In genomic region chr15:45025627-45026026, GRCh38 we compare ENCODE assay signal across 1 cellular context.
A peak's percentile ranks its signal among the peaks of the same experiment; 100 is the strongest.
TF ChIP-seq lines count a peak whose summit lies in the region.
"Not testable (repeated sequence)": the region's sequence is repeated elsewhere in the genome, so short reads cannot be mapped to it uniquely, and the experiment has no call there.

No MANE protein-coding gene starts in this region.

TF ChIP-seq in HepG2, 621 proteins besides CTCF, POLR2A, EP300 and RAD21:
- TF ChIP-seq PHF21A (CRISPR knock-in tag; IDR thresholded peaks at IDR 0.05) (0 out of 2 replicates have a peak, but pooled peaks have one; percentile 20), ZNF644 (CRISPR knock-in tag; IDR thresholded peaks at IDR 0.05; ENCODE audit: low read depth) (0 out of 2 replicates have a peak, but pooled peaks have one; percentile 13), ZNF121 (CRISPR knock-in tag; IDR thresholded peaks at IDR 0.05) (peak; percentile 95), ZNF263 (CRISPR knock-in tag; IDR thresholded peaks at IDR 0.05) (peak; percentile 96), ZSCAN25 (CRISPR knock-in tag; IDR thresholded peaks at IDR 0.05) (0 out of 2 replicates have a peak, but pooled peaks have one; percentile 19), GATAD2A (CRISPR knock-in tag; IDR thresholded peaks at IDR 0.05) (peak; percentile 49; the same call in 1 of the 2 replicates), SALL1 (CRISPR knock-in tag; IDR thresholded peaks at IDR 0.05) (peak; percentile 36; the same call in 1 of the 2 replicates), CEBPG (CRISPR knock-in tag; IDR thresholded peaks at IDR 0.05) (peak; percentile 59), TEAD3 (CRISPR knock-in tag; optimal IDR thresholded peaks at IDR 0.05; ENCODE audit: borderline replicate concordance) (peak; percentile 10), ZMYM4 (CRISPR knock-in tag; IDR thresholded peaks at IDR 0.05) (peak; percentile 45; the same call in 1 of the 2 replicates), YEATS4 (CRISPR knock-in tag; IDR thresholded peaks at IDR 0.05; ENCODE audit: borderline replicate concordance) (0 out of 2 replicates have a peak, but pooled peaks have one; percentile 35), SAP130 (CRISPR knock-in tag; IDR thresholded peaks at IDR 0.05; ENCODE audit: low read depth) (peak; percentile 22; the same call in 1 of the 2 replicates), CEBPB (IDR thresholded peaks at IDR 0.05; ENCODE audit: borderline replicate concordance, low read depth, low read length) (peak; percentile 61; the same call in 1 of the 2 replicates), NR2C2 (CRISPR knock-in tag; IDR thresholded peaks at IDR 0.05; ENCODE audit: borderline replicate concordance) (0 out of 2 replicates have a peak, but pooled peaks have one; percentile 24), FOSL2 (CRISPR knock-in tag; IDR thresholded peaks at IDR 0.05) (0 out of 2 replicates have a peak, but pooled peaks have one; percentile 3), HNF4G (IDR thresholded peaks at IDR 0.05; ENCODE audit: borderline replicate concordance, low read depth, low read length) (peak; percentile 78), HNF4G (CRISPR knock-in tag; IDR thresholded peaks at IDR 0.05; ENCODE audit: borderline replicate concordance, low read depth) (0 out of 2 replicates have a peak, but pooled peaks have one; percentile 24), RBAK (CRISPR knock-in tag; IDR thresholded peaks at IDR 0.05) (peak; percentile 94), ZNF292 (CRISPR knock-in tag; IDR thresholded peaks at IDR 0.05; ENCODE audit: borderline replicate concordance, low read depth) (0 out of 2 replicates have a peak, but pooled peaks have one; percentile 21), LCORL (CRISPR knock-in tag; IDR thresholded peaks at IDR 0.05) (peak; percentile 85), SOX6 (CRISPR knock-in tag; IDR thresholded peaks at IDR 0.05) (peak; percentile 45; the same call in 1 of the 2 replicates), HNF4A (CRISPR knock-in tag; IDR thresholded peaks at IDR 0.05) (peak; percentile 87), ARID5B (CRISPR knock-in tag; IDR thresholded peaks at IDR 0.05) (peak; percentile 41; the same call in 1 of the 2 replicates)
- TF ChIP-seq, protein P1, sequence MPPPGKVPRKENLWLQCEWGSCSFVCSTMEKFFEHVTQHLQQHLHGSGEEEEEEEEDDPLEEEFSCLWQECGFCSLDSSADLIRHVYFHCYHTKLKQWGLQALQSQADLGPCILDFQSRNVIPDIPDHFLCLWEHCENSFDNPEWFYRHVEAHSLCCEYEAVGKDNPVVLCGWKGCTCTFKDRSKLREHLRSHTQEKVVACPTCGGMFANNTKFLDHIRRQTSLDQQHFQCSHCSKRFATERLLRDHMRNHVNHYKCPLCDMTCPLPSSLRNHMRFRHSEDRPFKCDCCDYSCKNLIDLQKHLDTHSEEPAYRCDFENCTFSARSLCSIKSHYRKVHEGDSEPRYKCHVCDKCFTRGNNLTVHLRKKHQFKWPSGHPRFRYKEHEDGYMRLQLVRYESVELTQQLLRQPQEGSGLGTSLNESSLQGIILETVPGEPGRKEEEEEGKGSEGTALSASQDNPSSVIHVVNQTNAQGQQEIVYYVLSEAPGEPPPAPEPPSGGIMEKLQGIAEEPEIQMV (CRISPR knock-in tag; IDR thresholded peaks at IDR 0.05; ENCODE audit: low read depth), result 0 out of 2 replicates have a peak, but pooled peaks have one; percentile 33
- TF ChIP-seq, protein P2, sequence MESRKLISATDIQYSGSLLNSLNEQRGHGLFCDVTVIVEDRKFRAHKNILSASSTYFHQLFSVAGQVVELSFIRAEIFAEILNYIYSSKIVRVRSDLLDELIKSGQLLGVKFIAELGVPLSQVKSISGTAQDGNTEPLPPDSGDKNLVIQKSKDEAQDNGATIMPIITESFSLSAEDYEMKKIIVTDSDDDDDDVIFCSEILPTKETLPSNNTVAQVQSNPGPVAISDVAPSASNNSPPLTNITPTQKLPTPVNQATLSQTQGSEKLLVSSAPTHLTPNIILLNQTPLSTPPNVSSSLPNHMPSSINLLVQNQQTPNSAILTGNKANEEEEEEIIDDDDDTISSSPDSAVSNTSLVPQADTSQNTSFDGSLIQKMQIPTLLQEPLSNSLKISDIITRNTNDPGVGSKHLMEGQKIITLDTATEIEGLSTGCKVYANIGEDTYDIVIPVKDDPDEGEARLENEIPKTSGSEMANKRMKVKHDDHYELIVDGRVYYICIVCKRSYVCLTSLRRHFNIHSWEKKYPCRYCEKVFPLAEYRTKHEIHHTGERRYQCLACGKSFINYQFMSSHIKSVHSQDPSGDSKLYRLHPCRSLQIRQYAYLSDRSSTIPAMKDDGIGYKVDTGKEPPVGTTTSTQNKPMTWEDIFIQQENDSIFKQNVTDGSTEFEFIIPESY (CRISPR knock-in tag; IDR thresholded peaks at IDR 0.05), result peak; percentile 14; the same call in 1 of the 2 replicates
- TF ChIP-seq, protein P3, sequence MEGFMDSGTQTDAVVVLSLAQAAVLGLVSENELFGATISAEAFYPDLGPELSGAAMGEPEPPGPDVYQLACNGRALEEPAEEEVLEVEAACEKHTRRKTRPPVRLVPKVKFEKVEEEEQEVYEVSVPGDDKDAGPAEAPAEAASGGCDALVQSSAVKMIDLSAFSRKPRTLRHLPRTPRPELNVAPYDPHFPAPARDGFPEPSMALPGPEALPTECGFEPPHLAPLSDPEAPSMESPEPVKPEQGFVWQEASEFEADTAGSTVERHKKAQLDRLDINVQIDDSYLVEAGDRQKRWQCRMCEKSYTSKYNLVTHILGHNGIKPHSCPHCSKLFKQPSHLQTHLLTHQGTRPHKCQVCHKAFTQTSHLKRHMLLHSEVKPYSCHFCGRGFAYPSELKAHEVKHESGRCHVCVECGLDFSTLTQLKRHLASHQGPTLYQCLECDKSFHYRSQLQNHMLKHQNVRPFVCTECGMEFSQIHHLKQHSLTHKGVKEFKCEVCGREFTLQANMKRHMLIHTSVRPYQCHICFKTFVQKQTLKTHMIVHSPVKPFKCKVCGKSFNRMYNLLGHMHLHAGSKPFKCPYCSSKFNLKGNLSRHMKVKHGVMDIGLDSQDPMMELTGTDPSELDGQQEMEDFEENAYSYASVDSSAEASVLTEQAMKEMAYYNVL (CRISPR knock-in tag; IDR thresholded peaks at IDR 0.05; ENCODE audit: borderline replicate concordance), result 0 out of 2 replicates have a peak, but pooled peaks have one; percentile 29
- not testable (repeated sequence) for TF ChIP-seq LCORL, SOX6 (IDR thresholded peaks at IDR 0.05)
TF ChIP-seq in HepG2: peak in this region for 25; not testable (repeated sequence) for 596.
